20 cellular contexts compared by ENCODE assay signal in genomic region chr12:2373307-2373706, GRCh38.
"Had no signal": no experiment of that assay in that cellular context is flagged by ENCODE, and none has a peak within 500 bp of the region (broad histone marks: within the 10 kb centered on the region; RNA-seq: fewer than 3 reads in every experiment).

No MANE protein-coding gene starts in this region.

- H3K27me3 ChIP-seq: esophagus muscularis mucosa, foreskin keratinocyte, pancreas, spleen, testis, upper lobe of left lung had no signal

- H3K9me3 ChIP-seq: esophagus muscularis mucosa, pancreas, prostate gland, spleen, testis, upper lobe of left lung had no signal

- H3K9me3 Mint-ChIP-seq: activated naive CD4-positive, alpha-beta T cell treated with anti-CD3 and anti-CD28 coated beads, Interleukin-2, amount 10 ng/mL, durations not matched to agents 7 days and 5 days; activated naive CD8-positive, alpha-beta T cell treated with anti-CD3 and anti-CD28 coated beads, Interleukin-2, amount 10 ng/mL, durations not matched to agents 7 days and 5 days; activated T-cell treated with anti-CD3 and anti-CD28 coated beads, Interleukin-2, amount 50 U/mL, for 72 hours; dendritic cell treated with granulocyte-macrophage colony-stimulating factor and Interleukin-4, amounts not matched to agents 40 ng/mL and 50 ng/mL, for 4 days; memory B cell; natural killer cell treated with Interleukin-12 subunit alpha and Interleukin-12 subunit beta and Interleukin-15 and Interleukin-18, amount 100 ng/mL, for 72 hours had no signal

- H3K4me3 ChIP-seq: esophagus muscularis mucosa, pancreas, prostate gland, SK-N-MC, spleen, testis, upper lobe of left lung had no signal

- H3K27ac Mint-ChIP-seq: activated CD4-positive, alpha-beta T cell treated with anti-CD3 and anti-CD28 coated beads for 36 hours; activated naive CD4-positive, alpha-beta T cell treated with anti-CD3 and anti-CD28 coated beads, Interleukin-2, amount 10 ng/mL, durations not matched to agents 7 days and 5 days; activated naive CD8-positive, alpha-beta T cell treated with anti-CD3 and anti-CD28 coated beads, Interleukin-2, amount 10 ng/mL, durations not matched to agents 7 days and 5 days; activated T-cell treated with anti-CD3 and anti-CD28 coated beads, Interleukin-2, amount 50 U/mL, for 72 hours; dendritic cell treated with granulocyte-macrophage colony-stimulating factor and Interleukin-4, amounts not matched to agents 40 ng/mL and 50 ng/mL, for 4 days; memory B cell; natural killer cell treated with Interleukin-12 subunit alpha and Interleukin-12 subunit beta and Interleukin-15 and Interleukin-18, amount 100 ng/mL, for 72 hours had no signal

- ATAC-seq: activated CD4-positive, alpha-beta T cell treated with anti-CD3 and anti-CD28 coated beads for 36 hours; activated T-cell treated with anti-CD3 and anti-CD28 coated beads, Interleukin-2, amount 50 U/mL, for 72 hours; foreskin keratinocyte; pancreas; stimulated activated naive CD8-positive, alpha-beta T cell treated with anti-CD3 and anti-CD28 coated beads, Interleukin-15, Interleukin-2, amounts not matched to agents 100 U/mL and 50 U/mL, for 24 hours had no signal

- DNase-seq: activated CD4-positive, alpha-beta T cell treated with anti-CD3 and anti-CD28 coated beads for 36 hours; activated CD4-positive, CD25-positive, alpha-beta regulatory T cell; activated naive CD4-positive, alpha-beta T cell treated with anti-CD3 and anti-CD28 coated beads, Interleukin-2, amount 10 ng/mL, durations not matched to agents 7 days and 5 days; activated naive CD8-positive, alpha-beta T cell treated with anti-CD3 and anti-CD28 coated beads, Interleukin-2, amount 10 ng/mL, durations not matched to agents 7 days and 5 days; activated T-cell treated with anti-CD3 and anti-CD28 coated beads for 4 hours; activated T-cell treated with anti-CD3 and anti-CD28 coated beads, Interleukin-2, amount 50 U/mL, for 72 hours; central memory CD4-positive, alpha-beta T cell; foreskin keratinocyte; midbrain; pancreas; spleen; stimulated activated naive CD8-positive, alpha-beta T cell treated with anti-CD3 and anti-CD28 coated beads, Interleukin-15, Interleukin-2, amounts not matched to agents 100 U/mL and 50 U/mL, for 24 hours; testis had no signal

- H3K4me3 Mint-ChIP-seq: activated CD4-positive, alpha-beta T cell treated with anti-CD3 and anti-CD28 coated beads for 36 hours; activated naive CD4-positive, alpha-beta T cell treated with anti-CD3 and anti-CD28 coated beads, Interleukin-2, amount 10 ng/mL, durations not matched to agents 7 days and 5 days; activated naive CD8-positive, alpha-beta T cell treated with anti-CD3 and anti-CD28 coated beads, Interleukin-2, amount 10 ng/mL, durations not matched to agents 7 days and 5 days; activated T-cell treated with anti-CD3 and anti-CD28 coated beads, Interleukin-2, amount 50 U/mL, for 72 hours; dendritic cell treated with granulocyte-macrophage colony-stimulating factor and Interleukin-4, amounts not matched to agents 40 ng/mL and 50 ng/mL, for 4 days; memory B cell; natural killer cell treated with Interleukin-12 subunit alpha and Interleukin-12 subunit beta and Interleukin-15 and Interleukin-18, amount 100 ng/mL, for 72 hours had no signal

- H3K4me1 ChIP-seq: foreskin keratinocyte, pancreas, prostate gland, testis, upper lobe of left lung had no signal

- H3K36me3 Mint-ChIP-seq: activated naive CD4-positive, alpha-beta T cell treated with anti-CD3 and anti-CD28 coated beads, Interleukin-2, amount 10 ng/mL, durations not matched to agents 7 days and 5 days; activated naive CD8-positive, alpha-beta T cell treated with anti-CD3 and anti-CD28 coated beads, Interleukin-2, amount 10 ng/mL, durations not matched to agents 7 days and 5 days; memory B cell; natural killer cell treated with Interleukin-12 subunit alpha and Interleukin-12 subunit beta and Interleukin-15 and Interleukin-18, amount 100 ng/mL, for 72 hours had no signal

- H3K36me3 ChIP-seq: esophagus muscularis mucosa, pancreas, prostate gland, spleen, upper lobe of left lung had no signal

- H3K27me3 Mint-ChIP-seq: activated CD4-positive, alpha-beta T cell treated with anti-CD3 and anti-CD28 coated beads for 36 hours; memory B cell had no signal

- H3K4me1 Mint-ChIP-seq: activated CD4-positive, alpha-beta T cell treated with anti-CD3 and anti-CD28 coated beads for 36 hours; activated naive CD8-positive, alpha-beta T cell treated with anti-CD3 and anti-CD28 coated beads, Interleukin-2, amount 10 ng/mL, durations not matched to agents 7 days and 5 days; memory B cell had no signal

- H3K27ac ChIP-seq: esophagus muscularis mucosa, foreskin keratinocyte, pancreas, prostate gland, SK-N-MC, spleen, testis, upper lobe of left lung had no signal
